ENCODE assay signal across 8 cellular contexts in the genomic region with DNA sequence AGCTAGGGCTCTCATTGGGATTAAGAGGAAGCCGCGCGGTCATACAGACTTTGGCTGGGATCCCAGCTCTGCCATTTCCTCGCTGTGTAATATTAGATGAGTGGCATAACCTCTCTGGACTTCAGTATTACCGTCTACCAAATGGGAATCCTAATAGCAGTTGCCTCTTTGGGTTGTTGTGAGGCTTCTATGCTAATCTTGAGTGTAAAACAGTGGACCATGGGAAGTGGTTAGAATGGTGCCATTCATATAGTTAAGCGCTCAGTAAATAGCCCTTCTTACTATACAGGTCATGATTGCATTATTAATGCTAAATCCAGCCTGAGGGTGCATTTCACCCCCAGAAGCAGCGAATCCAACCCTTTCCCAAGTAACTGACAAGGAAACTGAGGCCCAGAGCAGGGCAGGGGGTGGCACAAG. TPM values are rescaled to one million over a fixed set of nuclear protein-coding genes. Genes with fewer than 3 reads are reported as not detected.
A peak's percentile ranks its signal among the peaks of the same experiment; 100 is the strongest.
DNase-seq lines count a peak whose midpoint lies in the region; ATAC-seq and TF ChIP-seq lines count a peak whose summit lies in the region.

No MANE protein-coding gene starts in this region.

- intact Hi-C loops in esophagus squamous epithelium (cut with DNase I) (no loop called here), prostate gland (cut with DNase I) (no loop called here)

- H3K9ac ChIP-seq in SK-N-MC (ENCODE audit: insufficient read length) = peak overlapping the region; percentile 70

- H3K4me1 ChIP-seq in esophagus squamous epithelium (peaks cover 3 to 37% (median 12%) of the 10 kb centered on the region in 3 donors), prostate gland (replicated peaks) (no peaks in the 10 kb centered on the region)

- H3K9me3 ChIP-seq in SK-N-MC (ENCODE audit: low read depth, low read length) (no peaks in the 10 kb centered on the region), esophagus squamous epithelium (no peaks in the 10 kb centered on the region), prostate gland (no peaks in the 10 kb centered on the region)

- DNase-seq in SK-N-MC (ENCODE audit: low read depth, low spot score) (no peak), esophagus squamous epithelium (lab: John Stamatoyannopoulos, UW) (no peak), prostate gland (ENCODE audit: low spot score) (no peak), GOT3 (lab: John Stamatoyannopoulos, UW) (no peak), GM19240 (ENCODE audit: insufficient read length, low spot score) (no peak), DMS53 treated with DMSO at 0.1 percent for 48 hours (lab: John Stamatoyannopoulos, UW; ENCODE audit: unreplicated experiment) (no peak)

- TF ChIP-seq POLR2A in esophagus squamous epithelium (IDR thresholded peaks at IDR 0.05) = no peak
- TF ChIP-seq POLR2A in prostate gland (IDR thresholded peaks at IDR 0.05) = peak; percentile 10

- H3K27me3 ChIP-seq in esophagus squamous epithelium (no peaks in the 10 kb centered on the region), prostate gland (replicated peaks; ENCODE audit: insufficient read depth) (no peaks in the 10 kb centered on the region)

- ATAC-seq in HG02610 (IDR thresholded peaks at IDR 0.05; ENCODE audit: unreplicated experiment) = no peak

- 20 to 35% methylated on average over 5 to 7 of the region's 7 CpGs for WGBS in esophagus squamous epithelium, 2 donors
- WGBS in prostate gland = 26% methylated on average over 7 of the region's 7 CpGs

- TF ChIP-seq CTCF in esophagus squamous epithelium (IDR thresholded peaks at IDR 0.05) (no peak), prostate gland (IDR thresholded peaks at IDR 0.05) (no peak)

- H3K36me3 ChIP-seq in SK-N-MC (ENCODE audit: insufficient read depth, low read length) = no peaks in the 10 kb centered on the region
- H3K36me3 ChIP-seq in esophagus squamous epithelium = no peaks in the 10 kb centered on the region
- no peaks in the 10 kb centered on the region for H3K36me3 ChIP-seq in prostate gland

- H3K27ac ChIP-seq in SK-N-MC = peak overlapping the region; percentile 90
- H3K27ac ChIP-seq in esophagus squamous epithelium = peak overlapping the region; percentile 96 to 99 (median 99)
- H3K27ac ChIP-seq in prostate gland = peak overlapping the region; percentile 95 to 98

- H3K4me3 ChIP-seq in GM08714 (ENCODE audit: low read length) = peak overlapping the region; percentile 73
- H3K4me3 ChIP-seq in SK-N-MC = peak overlapping the region; percentile 84
- peak overlapping the region; percentile 60 to 89 (median 76) for H3K4me3 ChIP-seq in esophagus squamous epithelium
- peak overlapping the region; percentile 62 to 74 for H3K4me3 ChIP-seq in prostate gland

RNA-seq across cellular contexts. Expression of a gene that starts 0.6 kb away (rescaled TPM):
- total RNA-seq in esophagus squamous epithelium (10 to 100 TPM in 2 of 4 donors, 1 to 10 TPM in 2; 4.7 to 12.4 (median 10.1) TPM), prostate gland (10 to 100 TPM in 1 of 2 donors, 1 to 10 TPM in 1; 7.2 to 14.5 TPM)

RNA-seq across cellular contexts. Expression of a gene that starts 16.8 kb away (rescaled TPM):
- total RNA-seq in esophagus squamous epithelium (1 to 10 TPM in 3 of 4 donors, under 1 TPM in 1; 0.76 to 1.4 (median 1.2) TPM), prostate gland (1 to 10 TPM in 1 of 2 donors, under 1 TPM in 1; 0.55 to 2.4 TPM)

RNA-seq across cellular contexts. Expression of a gene that starts 54.0 kb away (rescaled TPM):
- total RNA-seq in esophagus squamous epithelium = 100 to 1,000 TPM in 1 of 4 donors, 10 to 100 TPM in 3; 38.6 to 617 (median 58.3) TPM
- total RNA-seq in prostate gland = 10 to 100 TPM; 47.3 to 55.6 TPM
